Comparison of ENCODE assay signal across 9 cellular contexts in genomic region chr1:167629681-167630567, GRCh38. TPM values are rescaled to one million over a fixed set of nuclear protein-coding genes. Genes with fewer than 3 reads are reported as not detected.
DNase-seq lines count a peak whose midpoint lies in the region; ATAC-seq and TF ChIP-seq lines count a peak whose summit lies in the region.
"Had no signal": no experiment of that assay in that cellular context is flagged by ENCODE, and none has a peak within 500 bp of the region (broad histone marks: within the 10 kb centered on the region; RNA-seq: fewer than 3 reads in every experiment).

Gene RCSD1, plus strand, starts transcription at chr1:167630232. Its CDS starts 192 bp downstream, at chr1:167630424.

- DNase-seq in GM03348 (ENCODE audit: low spot score) (peak; percentile 76), mucosa of descending colon (peak in 2 of 3 donors; percentile 64 to 77), NCI-H82 treated with DMSO at 0.1 percent for 48 hours (lab: John Stamatoyannopoulos, UW; ENCODE audit: unreplicated experiment) (no peak)
- peak; percentile 62 for DNase-seq in activated CD4-positive, alpha-beta T cell treated with anti-CD3 and anti-CD28 coated beads, Interleukin-2, amount 10 ng/mL, durations not matched to agents 7 days and 5 days

- H3K9me3 ChIP-seq in HUES6 (ENCODE audit: control insufficient read depth, insufficient read depth, low read depth, low read length) = peaks cover 7% of the 10 kb centered on the region; the same call in 1 of the 2 replicates
- H3K9me3 ChIP-seq in ectodermal cell (ENCODE audit: control insufficient read depth, low read length) = no peaks in the 10 kb centered on the region
- no peaks in the 10 kb centered on the region for H3K9me3 ChIP-seq in mucosa of descending colon

- H3K4me1 ChIP-seq in HUES6 (ENCODE audit: control insufficient read depth, insufficient read depth, low read length) = peaks cover 35% of the 10 kb centered on the region
- H3K4me1 ChIP-seq in ectodermal cell (ENCODE audit: control insufficient read depth, insufficient read depth, low read length) = peaks cover 6% of the 10 kb centered on the region
- H3K4me1 ChIP-seq in mucosa of descending colon (ENCODE audit: low read depth) = peaks cover 10% of the 10 kb centered on the region

- H3K36me3 ChIP-seq in HUES6 (ENCODE audit: control insufficient read depth, insufficient read depth, low read length) (no peaks in the 10 kb centered on the region), ectodermal cell (ENCODE audit: control insufficient read depth, insufficient read depth, low read length) (no peaks in the 10 kb centered on the region), mucosa of descending colon (ENCODE audit: low read depth) (no peaks in the 10 kb centered on the region)

- POLR2A ChIA-PET in activated CD4-positive, alpha-beta T cell treated with anti-CD3 and anti-CD28 coated beads, Interleukin-2, amount 10 ng/mL, durations not matched to agents 7 days and 5 days (lab: Charles Lee) = no interaction called here

- peaks cover 11% of the 10 kb centered on the region for H3K9me3 Mint-ChIP-seq in activated CD4-positive, alpha-beta T cell treated with anti-CD3 and anti-CD28 coated beads, Interleukin-2, amount 10 ng/mL, durations not matched to agents 7 days and 5 days
- H3K9me3 Mint-ChIP-seq in stimulated activated naive CD8-positive, alpha-beta T cell treated with anti-CD3 and anti-CD28 coated beads, Interleukin-15, Interleukin-2, amounts not matched to agents 100 ng/mL and 50 ng/mL, for 24 hours = peaks cover 6% of the 10 kb centered on the region

- H3K27me3 Mint-ChIP-seq in activated CD4-positive, alpha-beta T cell treated with anti-CD3 and anti-CD28 coated beads, Interleukin-2, amount 10 ng/mL, durations not matched to agents 7 days and 5 days = no peaks in the 10 kb centered on the region
- H3K27me3 Mint-ChIP-seq in stimulated activated naive CD8-positive, alpha-beta T cell treated with anti-CD3 and anti-CD28 coated beads, Interleukin-15, Interleukin-2, amounts not matched to agents 100 ng/mL and 50 ng/mL, for 24 hours = no peaks in the 10 kb centered on the region

- peak; percentile 64 for ATAC-seq in mucosa of descending colon
- ATAC-seq in GM18873 (IDR thresholded peaks at IDR 0.05; ENCODE audit: low FRiP score, unreplicated experiment) = no peak

- peak within 1 kb of the TSS; percentile 85 for H3K4me3 Mint-ChIP-seq in activated CD4-positive, alpha-beta T cell treated with anti-CD3 and anti-CD28 coated beads, Interleukin-2, amount 10 ng/mL, durations not matched to agents 7 days and 5 days
- H3K4me3 Mint-ChIP-seq in stimulated activated naive CD8-positive, alpha-beta T cell treated with anti-CD3 and anti-CD28 coated beads, Interleukin-15, Interleukin-2, amounts not matched to agents 100 ng/mL and 50 ng/mL, for 24 hours = peak within 1 kb of the TSS; percentile 88

- H3K4me3 ChIP-seq in HUES6 (ENCODE audit: low read depth, low read length) (peak within 1 kb of the TSS; percentile 82), ectodermal cell (ENCODE audit: insufficient read depth, low read depth, low read length) (peak within 1 kb of the TSS; percentile 47), mucosa of descending colon (peak within 1 kb of the TSS; percentile 38)
- H3K4me3 ChIP-seq: SK-N-MC had no signal

- H3K36me3 Mint-ChIP-seq in activated CD4-positive, alpha-beta T cell treated with anti-CD3 and anti-CD28 coated beads, Interleukin-2, amount 10 ng/mL, durations not matched to agents 7 days and 5 days (ENCODE audit: low read depth) = peaks cover 60% of the 10 kb centered on the region
- H3K36me3 Mint-ChIP-seq in stimulated activated naive CD8-positive, alpha-beta T cell treated with anti-CD3 and anti-CD28 coated beads, Interleukin-15, Interleukin-2, amounts not matched to agents 100 ng/mL and 50 ng/mL, for 24 hours (ENCODE audit: low read depth) = peaks cover 32% of the 10 kb centered on the region

- TF ChIP-seq CTCF in mucosa of descending colon (IDR thresholded peaks at IDR 0.05) = no peak

- WGBS in ectodermal cell, 2 experiments = 8 to 9% methylated on average over 61 to 62 of the region's 62 CpGs

- H3K27me3 ChIP-seq in HUES6 (ENCODE audit: control insufficient read depth, insufficient read depth, low read length) (peaks cover 68% of the 10 kb centered on the region), ectodermal cell (ENCODE audit: control insufficient read depth, insufficient read depth, low read length, poor library complexity, severe bottlenecking) (peaks cover 58% of the 10 kb centered on the region)

- CTCF ChIA-PET in activated CD4-positive, alpha-beta T cell treated with anti-CD3 and anti-CD28 coated beads, Interleukin-2, amount 10 ng/mL, durations not matched to agents 7 days and 5 days (lab: Charles Lee) = interaction anchor here (0.8 to 1.2 kb wide), 2 partner anchors 10 to 30 kb away, joined by 3 to 4 read pairs; no protein-coding TSS in a partner anchor

- H3K9ac ChIP-seq in HUES6 (ENCODE audit: low read length) = peak within 1 kb of the TSS; percentile 54

- H3K27ac ChIP-seq in HUES6 (ENCODE audit: low read depth, low read length) (no peak within 1 kb of the TSS), ectodermal cell (ENCODE audit: insufficient read depth, low read depth, low read length, poor library complexity, severe bottlenecking) (no peak within 1 kb of the TSS)
- H3K27ac ChIP-seq: SK-N-MC had no signal

- peaks cover 75% of the 10 kb centered on the region for H3K4me1 Mint-ChIP-seq in activated CD4-positive, alpha-beta T cell treated with anti-CD3 and anti-CD28 coated beads, Interleukin-2, amount 10 ng/mL, durations not matched to agents 7 days and 5 days
- peaks cover 77% of the 10 kb centered on the region for H3K4me1 Mint-ChIP-seq in stimulated activated naive CD8-positive, alpha-beta T cell treated with anti-CD3 and anti-CD28 coated beads, Interleukin-15, Interleukin-2, amounts not matched to agents 100 ng/mL and 50 ng/mL, for 24 hours (ENCODE audit: low read depth)

- H3K27ac Mint-ChIP-seq in activated CD4-positive, alpha-beta T cell treated with anti-CD3 and anti-CD28 coated beads, Interleukin-2, amount 10 ng/mL, durations not matched to agents 7 days and 5 days = peak within 1 kb of the TSS; percentile 99
- peak within 1 kb of the TSS; percentile 99 for H3K27ac Mint-ChIP-seq in stimulated activated naive CD8-positive, alpha-beta T cell treated with anti-CD3 and anti-CD28 coated beads, Interleukin-15, Interleukin-2, amounts not matched to agents 100 ng/mL and 50 ng/mL, for 24 hours

- intact Hi-C loops in mucosa of descending colon (cut with DNase I, micrococcal nuclease) = no loop called here

RNA-seq across cellular contexts. Expression of gene RCSD1, which starts in this region (rescaled TPM):
- total RNA-seq in activated CD4-positive, alpha-beta T cell treated with anti-CD3 and anti-CD28 coated beads, Interleukin-2, amount 10 ng/mL, durations not matched to agents 7 days and 5 days = 100 to 1,000 TPM; 152 to 157 TPM
- polyA plus RNA-seq in ectodermal cell (2013, experiment 1 of 4) = 0.89 TPM
- polyA plus RNA-seq in ectodermal cell (2013, experiment 2 of 4) = 0.69 TPM
- 0.59 TPM for polyA plus RNA-seq in ectodermal cell (2013, experiment 3 of 4)
- polyA plus RNA-seq in ectodermal cell (2013, experiment 4 of 4) = 1.2 TPM
- total RNA-seq in mucosa of descending colon = 10 to 100 TPM in 1 of 3 donors, 1 to 10 TPM in 2; 3.9 to 10.8 (median 8.4) TPM

Comparison
In these comparisons a context has a peak if more than half of its experiments do, and no peak if none do; other contexts are left out.
1. RNA of gene RCSD1 (total RNA-seq): 152 to 157 TPM in activated CD4-positive, alpha-beta T cell treated with anti-CD3 and anti-CD28 coated beads, Interleukin-2, amount 10 ng/mL, durations not matched to agents 7 days and 5 days; 3.9 to 10.8 TPM in mucosa of descending colon; every median in the first group is over 10 times any median in the second.
2. Peak in every context shown above with its lines, with median percentiles within 50 percentile points of each other: H3K4me3 ChIP-seq.